ENCODE assay signal across 4 cellular contexts in the genomic region with DNA sequence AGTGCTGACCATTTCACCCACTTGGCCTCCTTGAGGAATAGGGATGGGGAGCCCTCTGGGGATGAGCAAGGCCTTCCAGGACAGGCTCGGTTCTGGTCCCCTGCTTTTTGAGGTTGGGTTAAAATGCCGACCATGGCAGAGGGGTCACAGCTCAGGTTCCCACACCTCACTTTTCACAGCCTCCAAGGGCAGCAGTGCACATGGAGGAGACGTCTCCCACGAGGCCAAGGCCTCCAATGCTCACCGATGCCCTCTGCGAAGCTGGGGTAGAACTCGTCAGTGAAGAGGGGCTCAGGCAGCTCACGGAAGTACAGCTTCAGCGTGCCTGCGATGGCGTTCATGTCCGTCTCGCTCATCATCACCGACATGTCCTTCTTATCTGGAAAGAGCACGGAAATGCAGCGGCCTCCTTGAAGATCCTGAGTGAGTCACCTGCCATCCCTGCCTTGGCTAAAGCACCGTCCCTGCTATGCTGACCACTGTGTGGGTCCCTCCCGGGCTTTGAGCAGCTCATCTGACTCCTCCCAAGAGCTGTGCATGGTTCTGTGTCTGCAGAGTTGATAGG. TPM values are rescaled to one million over a fixed set of nuclear protein-coding genes. Genes with fewer than 3 reads are reported as not detected.
"Had no signal": no experiment of that assay in that cellular context is flagged by ENCODE, and none has a peak within 500 bp of the region (broad histone marks: within the 10 kb centered on the region; RNA-seq: fewer than 3 reads in every experiment).

No MANE protein-coding gene starts in this region.

RNA-seq across cellular contexts. Expression of a gene that starts 17.4 kb away (rescaled TPM):
- total RNA-seq: HT1080, NCI-H460, PC-9 had no signal
- polyA plus RNA-seq: IgD-negative memory B cell had no signal
